19 cellular contexts compared by ENCODE assay signal in the genomic region with DNA sequence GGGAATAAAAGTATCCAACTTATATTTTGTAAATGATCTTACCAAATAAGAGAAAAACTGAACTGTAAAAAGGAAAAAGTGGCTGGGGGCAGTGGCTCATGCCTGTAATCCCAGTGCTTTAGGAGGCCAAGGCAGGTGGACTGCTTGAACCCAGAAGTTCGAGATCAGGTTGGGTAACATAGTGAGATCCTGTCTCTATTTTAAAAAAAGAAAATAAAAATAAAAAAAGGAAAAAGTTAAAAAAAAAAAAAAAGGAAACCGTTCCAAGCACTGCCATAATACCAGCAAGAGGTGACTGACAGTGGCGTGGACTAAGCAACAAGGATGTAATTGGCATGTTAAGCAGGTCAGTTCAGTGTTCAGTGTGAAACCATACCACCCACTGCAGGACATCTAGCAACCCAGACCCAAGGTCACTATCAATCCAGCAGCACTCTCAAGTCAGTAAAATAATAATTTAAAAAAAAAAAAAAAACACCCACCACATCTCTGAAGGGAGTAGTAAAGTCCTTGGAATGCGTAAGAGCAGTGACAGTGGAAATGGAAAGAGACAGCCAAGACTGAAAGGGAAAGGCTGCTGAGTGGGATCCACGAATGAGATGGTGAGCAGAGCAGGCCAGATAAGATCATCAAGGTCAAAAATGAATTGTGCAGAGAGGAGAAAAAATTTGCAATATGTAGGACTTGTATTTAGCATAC. TPM values are rescaled to one million over a fixed set of nuclear protein-coding genes. Genes with fewer than 3 reads are reported as not detected.
DNase-seq lines count a peak whose midpoint lies in the region; ATAC-seq and TF ChIP-seq lines count a peak whose summit lies in the region.
"Had no signal": no experiment of that assay in that cellular context is flagged by ENCODE, and none has a peak within 500 bp of the region (broad histone marks: within the 10 kb centered on the region; RNA-seq: fewer than 3 reads in every experiment).

No MANE protein-coding gene starts in this region.

- DNase-seq in CD4-positive, alpha-beta T cell: no peak
- DNase-seq in OCI-M1 (lab: John Stamatoyannopoulos, UW): peak; percentile 51
- no peak for DNase-seq in effector memory CD8-positive, alpha-beta T cell
- no peak for DNase-seq in natural killer cell treated with Interleukin-12 subunit alpha and Interleukin-12 subunit beta and Interleukin-15 and Interleukin-18, amount 100 ng/mL, for 72 hours (ENCODE audit: low spot score)
- DNase-seq in stimulated activated naive CD8-positive, alpha-beta T cell treated with anti-CD3 and anti-CD28 coated beads, Interleukin-15, amount 100 ng/mL, for 72 hours: no peak
- DNase-seq in stimulated activated CD4-positive, alpha-beta T cell treated with anti-CD3 and anti-CD28 coated beads, Interleukin-2, amount 100 ng/mL, for 24 hours: no peak
- DNase-seq: amniotic stem cell; C1 segment of cervical spinal cord; effector CD8-positive, alpha-beta T cell; KBM-7; mesendoderm; NCI-H187; stimulated activated CD4-positive, alpha-beta T cell treated with anti-CD3 and anti-CD28 coated beads, Interleukin-4, amount 100 ng/mL, for 4 hours had no signal

- H3K27me3 Mint-ChIP-seq in CD4-positive, alpha-beta T cell: no peaks in the 10 kb centered on the region
- H3K27me3 Mint-ChIP-seq in effector memory CD8-positive, alpha-beta T cell: no peaks in the 10 kb centered on the region
- H3K27me3 Mint-ChIP-seq in natural killer cell treated with Interleukin-12 subunit alpha and Interleukin-12 subunit beta and Interleukin-15 and Interleukin-18, amount 100 ng/mL, for 72 hours: no peaks in the 10 kb centered on the region
- H3K27me3 Mint-ChIP-seq in stimulated activated naive CD8-positive, alpha-beta T cell treated with anti-CD3 and anti-CD28 coated beads, Interleukin-15, amount 100 ng/mL, for 72 hours: no peaks in the 10 kb centered on the region
- H3K27me3 Mint-ChIP-seq: progenitor cell of endocrine pancreas; stimulated activated naive CD8-positive, alpha-beta T cell treated with anti-CD3 and anti-CD28 coated beads, Interleukin-15, Interleukin-2, amounts not matched to agents 100 ng/mL and 50 ng/mL, for 24 hours had no signal

- H3K4me3 Mint-ChIP-seq in CD4-positive, alpha-beta T cell: no peak overlapping the region
- H3K4me3 Mint-ChIP-seq in effector memory CD8-positive, alpha-beta T cell: peak overlapping the region; percentile 56 to 70
- peak overlapping the region; percentile 4 for H3K4me3 Mint-ChIP-seq in natural killer cell treated with Interleukin-12 subunit alpha and Interleukin-12 subunit beta and Interleukin-15 and Interleukin-18, amount 100 ng/mL, for 72 hours
- H3K4me3 Mint-ChIP-seq in stimulated activated naive CD8-positive, alpha-beta T cell treated with anti-CD3 and anti-CD28 coated beads, Interleukin-15, amount 100 ng/mL, for 72 hours: no peak overlapping the region
- H3K4me3 Mint-ChIP-seq: stimulated activated naive CD8-positive, alpha-beta T cell treated with anti-CD3 and anti-CD28 coated beads, Interleukin-15, Interleukin-2, amounts not matched to agents 100 ng/mL and 50 ng/mL, for 24 hours; WTC11 had no signal

- H3K9me3 Mint-ChIP-seq in CD4-positive, alpha-beta T cell: no peaks in the 10 kb centered on the region
- H3K9me3 Mint-ChIP-seq in effector memory CD8-positive, alpha-beta T cell: no peaks in the 10 kb centered on the region
- no peaks in the 10 kb centered on the region for H3K9me3 Mint-ChIP-seq in natural killer cell treated with Interleukin-12 subunit alpha and Interleukin-12 subunit beta and Interleukin-15 and Interleukin-18, amount 100 ng/mL, for 72 hours
- no peaks in the 10 kb centered on the region for H3K9me3 Mint-ChIP-seq in stimulated activated naive CD8-positive, alpha-beta T cell treated with anti-CD3 and anti-CD28 coated beads, Interleukin-15, amount 100 ng/mL, for 72 hours
- H3K9me3 Mint-ChIP-seq: stimulated activated naive CD8-positive, alpha-beta T cell treated with anti-CD3 and anti-CD28 coated beads, Interleukin-15, Interleukin-2, amounts not matched to agents 100 ng/mL and 50 ng/mL, for 24 hours; WTC11 had no signal

- POLR2A ChIA-PET in CD4-positive, alpha-beta T cell (lab: Charles Lee): no interaction called here

- peaks cover 3% of the 10 kb centered on the region for H3K36me3 Mint-ChIP-seq in CD4-positive, alpha-beta T cell (ENCODE audit: low read depth)
- H3K36me3 Mint-ChIP-seq in effector memory CD8-positive, alpha-beta T cell (ENCODE audit: insufficient read depth): peaks cover 17% of the 10 kb centered on the region
- H3K36me3 Mint-ChIP-seq in natural killer cell treated with Interleukin-12 subunit alpha and Interleukin-12 subunit beta and Interleukin-15 and Interleukin-18, amount 100 ng/mL, for 72 hours: no peaks in the 10 kb centered on the region
- H3K36me3 Mint-ChIP-seq: WTC11 had no signal

- peak overlapping the region; percentile 46 for H3K27ac Mint-ChIP-seq in CD4-positive, alpha-beta T cell
- peak overlapping the region; percentile 65 to 87 for H3K27ac Mint-ChIP-seq in effector memory CD8-positive, alpha-beta T cell
- peak overlapping the region; percentile 41 to 77 for H3K27ac Mint-ChIP-seq in natural killer cell treated with Interleukin-12 subunit alpha and Interleukin-12 subunit beta and Interleukin-15 and Interleukin-18, amount 100 ng/mL, for 72 hours
- H3K27ac Mint-ChIP-seq in stimulated activated naive CD8-positive, alpha-beta T cell treated with anti-CD3 and anti-CD28 coated beads, Interleukin-15, amount 100 ng/mL, for 72 hours: no peak overlapping the region
- H3K27ac Mint-ChIP-seq: stimulated activated naive CD8-positive, alpha-beta T cell treated with anti-CD3 and anti-CD28 coated beads, Interleukin-15, Interleukin-2, amounts not matched to agents 100 ng/mL and 50 ng/mL, for 24 hours; WTC11 had no signal

- no peaks in the 10 kb centered on the region for H3K27me3 ChIP-seq in CD4-positive, alpha-beta T cell (ENCODE audit: control insufficient read depth, insufficient read depth, low read length)
- H3K27me3 ChIP-seq: hepatocyte had no signal

- H3K9me3 ChIP-seq in CD4-positive, alpha-beta T cell (ENCODE audit: control insufficient read depth, low read length): no peaks in the 10 kb centered on the region

- intact Hi-C loops in CD4-positive, alpha-beta T cell (cut with DNase I, micrococcal nuclease): no loop called here

- ATAC-seq in CD4-positive, alpha-beta T cell (ENCODE audit: poor library complexity): no peak
- ATAC-seq in effector memory CD8-positive, alpha-beta T cell (replicated peaks): peak; percentile 8
- ATAC-seq in natural killer cell treated with Interleukin-12 subunit alpha and Interleukin-12 subunit beta and Interleukin-15 and Interleukin-18, amount 100 ng/mL, for 72 hours: no peak
- ATAC-seq in GM18498 (IDR thresholded peaks at IDR 0.05; ENCODE audit: unreplicated experiment) (no peak), HG03520 (IDR thresholded peaks at IDR 0.05; ENCODE audit: unreplicated experiment) (no peak)
- ATAC-seq in stimulated activated naive CD8-positive, alpha-beta T cell treated with anti-CD3 and anti-CD28 coated beads, Interleukin-15, amount 100 ng/mL, for 72 hours: no peak
- ATAC-seq: WTC11 had no signal

- peaks cover 84% of the 10 kb centered on the region for H3K4me1 Mint-ChIP-seq in CD4-positive, alpha-beta T cell (ENCODE audit: low read depth)
- peaks cover 41 to 75% of the 10 kb centered on the region in 2 donors for H3K4me1 Mint-ChIP-seq in effector memory CD8-positive, alpha-beta T cell (ENCODE audit: low read depth in 2 of 2)
- peaks cover 60 to 71% of the 10 kb centered on the region in 2 donors for H3K4me1 Mint-ChIP-seq in natural killer cell treated with Interleukin-12 subunit alpha and Interleukin-12 subunit beta and Interleukin-15 and Interleukin-18, amount 100 ng/mL, for 72 hours (ENCODE audit: low read depth in 2 of 2)
- peaks cover 63% of the 10 kb centered on the region for H3K4me1 Mint-ChIP-seq in stimulated activated naive CD8-positive, alpha-beta T cell treated with anti-CD3 and anti-CD28 coated beads, Interleukin-15, amount 100 ng/mL, for 72 hours

- no peak for TF ChIP-seq CTCF in CD4-positive, alpha-beta T cell (IDR thresholded peaks at IDR 0.05)

- CTCF ChIA-PET in CD4-positive, alpha-beta T cell (lab: Charles Lee): no interaction called here

- H3K27ac ChIP-seq in CD4-positive, alpha-beta T cell (ENCODE audit: low read depth, low read length): no peak overlapping the region
- H3K27ac ChIP-seq: hepatocyte had no signal

RNA-seq across cellular contexts. Expression of a gene that starts 43.6 kb away (rescaled TPM):
- 10 to 100 TPM; 39.4 to 44.0 TPM for total RNA-seq in CD4-positive, alpha-beta T cell
- 100 to 1,000 TPM; 168 to 176 TPM for total RNA-seq in natural killer cell treated with Interleukin-12 subunit alpha and Interleukin-12 subunit beta and Interleukin-15 and Interleukin-18, amount 100 ng/mL, for 72 hours

Comparison
In these comparisons a context has a peak if more than half of its experiments do, and no peak if none do; other contexts are left out.
1. H3K27ac Mint-ChIP-seq: peak in CD4-positive, alpha-beta T cell (single experiment), effector memory CD8-positive, alpha-beta T cell (2 of 2) and natural killer cell treated with Interleukin-12 subunit alpha and Interleukin-12 subunit beta and Interleukin-15 and Interleukin-18, amount 100 ng/mL, for 72 hours (2 of 2); none in stimulated activated naive CD8-positive, alpha-beta T cell treated with anti-CD3 and anti-CD28 coated beads, Interleukin-15, amount 100 ng/mL, for 72 hours (0 of 2).
2. H3K4me3 Mint-ChIP-seq: peak in effector memory CD8-positive, alpha-beta T cell (2 of 2) and natural killer cell treated with Interleukin-12 subunit alpha and Interleukin-12 subunit beta and Interleukin-15 and Interleukin-18, amount 100 ng/mL, for 72 hours (single experiment); none in CD4-positive, alpha-beta T cell (single experiment) and stimulated activated naive CD8-positive, alpha-beta T cell treated with anti-CD3 and anti-CD28 coated beads, Interleukin-15, amount 100 ng/mL, for 72 hours (0 of 2).